10 cellular contexts compared by ENCODE assay signal in the genomic region with DNA sequence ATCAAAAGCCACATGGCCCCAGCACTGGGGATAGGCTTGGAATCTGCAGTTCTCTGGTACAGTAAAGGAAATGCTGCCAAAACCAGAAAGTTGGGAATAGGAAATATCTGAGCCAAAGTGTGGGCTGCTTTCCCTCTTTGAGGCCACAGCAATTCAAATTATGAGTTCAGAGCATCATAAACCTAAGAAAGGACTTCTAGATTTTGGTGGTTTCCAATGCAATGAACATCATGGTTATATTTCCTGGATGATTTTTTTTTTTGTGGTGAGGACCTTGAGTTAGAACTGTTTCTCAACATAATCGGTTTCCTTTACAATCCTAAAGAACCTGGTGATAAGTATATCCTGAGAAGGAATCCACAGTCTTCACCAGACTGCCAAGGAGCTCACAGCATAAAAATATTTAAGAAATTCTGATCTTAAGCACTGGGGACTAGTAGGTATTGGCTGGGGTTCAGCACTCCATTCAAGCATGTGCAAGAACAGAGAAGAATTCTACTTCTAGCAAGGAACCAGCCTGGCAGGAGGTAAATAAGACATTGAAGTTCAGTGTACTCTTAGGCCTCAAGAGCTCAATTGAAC.
"Had no signal": no experiment of that assay in that cellular context is flagged by ENCODE, and none has a peak within 500 bp of the region (broad histone marks: within the 10 kb centered on the region; RNA-seq: fewer than 3 reads in every experiment).

No MANE protein-coding gene starts in this region.

- H3K4me3 ChIP-seq: breast epithelium, esophagus squamous epithelium, testis, uterus had no signal

- H3K4me1 ChIP-seq: breast epithelium, esophagus squamous epithelium, testis, uterus had no signal

- H3K27me3 ChIP-seq: breast epithelium, esophagus squamous epithelium, testis, uterus had no signal

- H3K27ac ChIP-seq: breast epithelium, esophagus squamous epithelium, testis, uterus had no signal

- DNase-seq: amniotic stem cell; esophagus squamous epithelium; hypothalamus; mesendoderm; stimulated activated CD4-positive, alpha-beta T cell treated with anti-CD3 and anti-CD28 coated beads, Interleukin-2, amount 100 ng/mL, for 48 hours; stimulated activated naive CD4-positive, alpha-beta T cell treated with Interleukin-2 at 50 U/mL for 16 hours; T-helper 2 cell; testis; uterus had no signal

- H3K9me3 ChIP-seq: breast epithelium, esophagus squamous epithelium, testis, uterus had no signal

- H3K36me3 ChIP-seq: breast epithelium, esophagus squamous epithelium, uterus had no signal
